ENCODE assay signal across 2 cellular contexts in genomic region chr12:90301095-90301494, GRCh38.
A peak's percentile ranks its signal among the peaks of the same experiment; 100 is the strongest.
TF ChIP-seq lines count a peak whose summit lies in the region.

No MANE protein-coding gene starts in this region.

TF ChIP-seq in IMR-90, 13 proteins besides CTCF, POLR2A, EP300 and RAD21:
- no peak for TF ChIP-seq BHLHE40 (IDR thresholded peaks at IDR 0.05; ENCODE audit: low read depth, low read length)
- no peak for TF ChIP-seq MAFK (IDR thresholded peaks at IDR 0.05; ENCODE audit: low read depth, low read length)
- peak; percentile 74 for TF ChIP-seq CEBPB (IDR thresholded peaks at IDR 0.05; ENCODE audit: low read depth, low read length)
- no peak for TF ChIP-seq FOS (IDR thresholded peaks at IDR 0.05; ENCODE audit: low read depth, low read length)

TF ChIP-seq in H1, 55 proteins besides CTCF, POLR2A, EP300 and RAD21:
- no peak for TF ChIP-seq CBX8 (IDR thresholded peaks at IDR 0.05; ENCODE audit: borderline replicate concordance, low read depth, low read length)
- TF ChIP-seq MAX (IDR thresholded peaks at IDR 0.05), result no peak
- TF ChIP-seq KDM5A (IDR thresholded peaks at IDR 0.05; ENCODE audit: low read length), result no peak
- peak; percentile 24; the same call in 1 of the 2 replicates for TF ChIP-seq CEBPB (IDR thresholded peaks at IDR 0.05; ENCODE audit: low read depth, low read length)
- TF ChIP-seq SIRT6 (IDR thresholded peaks at IDR 0.05; ENCODE audit: low read length), result no peak
- TF ChIP-seq EZH2 (IDR thresholded peaks at IDR 0.05; ENCODE audit: low read depth, low read length, severe bottlenecking), result no peak
